18 cellular contexts compared by ENCODE assay signal in genomic region chr9:95776131-95776530, GRCh38.
"Had no signal": no experiment of that assay in that cellular context is flagged by ENCODE, and none has a peak within 500 bp of the region (broad histone marks: within the 10 kb centered on the region; RNA-seq: fewer than 3 reads in every experiment).

No MANE protein-coding gene starts in this region.

- H3K9me3 Mint-ChIP-seq: activated T-helper 2 cell treated with anti-CD3 and anti-CD28 coated beads, Interferon-gamma antibody, Interleukin-2, Interleukin-4, amounts not matched to agents 10 μg/mL and 5 μg/mL and 100 μg/mL, durations not matched to agents 14 hours and 24 hours and 36 hours; naive thymus-derived CD8-positive, alpha-beta T cell; T-helper 2 cell treated with Interferon-gamma antibody and Interleukin-4, amounts not matched to agents 5 μg/mL and 100 μg/mL, for 36 hours had no signal

- H3K27ac Mint-ChIP-seq: activated CD8-positive, alpha-beta T cell treated with anti-CD3 and anti-CD28 coated beads, Interleukin-2, amount 10 ng/mL, durations not matched to agents 7 days and 5 days; activated naive CD8-positive, alpha-beta T cell; activated T-helper 2 cell treated with anti-CD3 and anti-CD28 coated beads, Interferon-gamma antibody, Interleukin-2, Interleukin-4, amounts not matched to agents 10 μg/mL and 5 μg/mL and 100 μg/mL, durations not matched to agents 14 hours and 24 hours and 36 hours; T-helper 2 cell treated with Interferon-gamma antibody and Interleukin-4, amounts not matched to agents 5 μg/mL and 100 μg/mL, for 36 hours; type B pancreatic cell had no signal

- H3K4me3 Mint-ChIP-seq: activated CD8-positive, alpha-beta T cell treated with anti-CD3 and anti-CD28 coated beads, Interleukin-2, amount 10 ng/mL, durations not matched to agents 7 days and 5 days; activated naive CD8-positive, alpha-beta T cell; naive thymus-derived CD8-positive, alpha-beta T cell; T-helper 2 cell treated with Interferon-gamma antibody and Interleukin-4, amounts not matched to agents 5 μg/mL and 100 μg/mL, for 36 hours; type B pancreatic cell had no signal

- ATAC-seq: activated CD8-positive, alpha-beta T cell treated with anti-CD3 and anti-CD28 coated beads, Interleukin-2, amount 10 ng/mL, durations not matched to agents 7 days and 5 days; esophagus mucosa; left lung; naive thymus-derived CD8-positive, alpha-beta T cell had no signal

- DNase-seq: activated CD4-positive, alpha-beta T cell treated with anti-CD3 and anti-CD28 coated beads, Interleukin-2, amount 50 U/mL, for 1 hour; activated CD4-positive, CD25-positive, alpha-beta regulatory T cell treated with anti-CD3 and anti-CD28 coated beads, Interleukin-2, amount 50 U/mL, for 72 hours; activated CD8-positive, alpha-beta T cell treated with anti-CD3 and anti-CD28 coated beads, Interleukin-2, amount 10 ng/mL, durations not matched to agents 7 days and 5 days; activated naive CD4-positive, alpha-beta T cell; central memory CD4-positive, alpha-beta T cell; effector memory CD4-positive, alpha-beta T cell; left lung; naive thymus-derived CD8-positive, alpha-beta T cell; ovary; spleen; stimulated activated CD4-positive, alpha-beta T cell treated with anti-CD3 and anti-CD28 coated beads, Interleukin-4, amount 100 ng/mL, for 1 hour; stimulated activated naive CD4-positive, alpha-beta T cell; WERI-Rb-1 had no signal

- H3K27me3 Mint-ChIP-seq: activated naive CD8-positive, alpha-beta T cell; type B pancreatic cell had no signal
